2 cellular contexts compared by ENCODE assay signal in the genomic region with DNA sequence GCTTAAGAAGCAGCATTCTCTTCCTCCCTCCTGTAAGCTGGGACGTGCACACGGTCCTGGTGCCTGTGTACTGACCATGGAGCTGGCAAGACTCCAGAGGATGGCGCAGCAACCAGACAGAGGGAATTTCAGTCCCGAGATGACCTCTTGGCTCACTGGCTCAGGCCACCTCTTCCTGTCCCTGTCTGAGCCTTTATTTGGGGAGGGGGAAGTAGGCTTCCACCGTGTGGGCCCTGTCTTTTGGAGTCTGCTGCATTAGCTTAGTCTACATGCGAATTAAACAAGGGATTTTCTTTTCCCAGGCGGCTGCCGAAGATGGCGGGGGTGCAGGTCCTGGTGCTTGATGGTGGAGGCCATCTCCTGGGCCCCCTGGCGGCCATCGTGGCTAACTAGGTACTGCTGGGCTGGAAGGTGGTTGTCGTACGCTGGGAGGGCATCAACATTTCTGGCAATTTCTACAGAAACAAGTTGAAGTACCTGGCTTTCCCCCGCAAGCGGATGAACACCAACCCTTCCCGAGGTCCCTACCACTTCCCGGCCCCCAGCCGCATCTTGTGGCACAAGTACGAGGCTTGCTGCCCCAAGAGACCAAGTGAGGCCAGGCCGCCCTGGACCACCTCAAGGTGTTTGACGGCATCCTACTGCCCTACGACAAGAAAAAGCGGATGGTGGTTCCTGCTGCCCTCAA.
TF ChIP-seq lines count a peak whose summit lies in the region.

No MANE protein-coding gene starts in this region.

TF ChIP-seq in SK-N-SH, 30 proteins besides CTCF, POLR2A, EP300 and RAD21 (continued from another document):
- TF ChIP-seq SIN3A (IDR thresholded peaks at IDR 0.05; ENCODE audit: borderline replicate concordance, low read depth, low read length) (no peak), FOXM1 (IDR thresholded peaks at IDR 0.05; ENCODE audit: low read depth) (no peak), MEF2A (IDR thresholded peaks at IDR 0.05; ENCODE audit: borderline replicate concordance, low read depth) (no peak), MXI1 (IDR thresholded peaks at IDR 0.05; ENCODE audit: low read depth, low read length) (no peak)

TF ChIP-seq in SK-N-SH treated with all-trans-retinoic acid at 6 μM for 48 hours, 23 proteins besides CTCF, POLR2A, EP300 and RAD21:
- TF ChIP-seq TSHZ2 (CRISPR knock-in tag; IDR thresholded peaks at IDR 0.05) (no peak), POU6F1 (CRISPR knock-in tag; IDR thresholded peaks at IDR 0.05; ENCODE audit: borderline replicate concordance, low read depth) (no peak), RARB (CRISPR knock-in tag; IDR thresholded peaks at IDR 0.05) (no peak)
